ENCODE assay signal across 2 cellular contexts in genomic region chr4:76704133-76704881, GRCh38.
TF ChIP-seq lines count a peak whose summit lies in the region.

No MANE protein-coding gene starts in this region.

TF ChIP-seq in HCT116, 20 proteins besides CTCF, POLR2A, EP300 and RAD21 (continued from another document):
- TF ChIP-seq ZBTB33 (IDR thresholded peaks at IDR 0.05; ENCODE audit: extremely low read depth, insufficient replicate concordance, low read length) (no peak), SIN3A (IDR thresholded peaks at IDR 0.05; ENCODE audit: low read depth) (no peak), ZFX (IDR thresholded peaks at IDR 0.05) (no peak), SP1 (IDR thresholded peaks at IDR 0.05; ENCODE audit: low read depth) (peak; percentile 56), ZNF274 (IDR thresholded peaks at IDR 0.05; ENCODE audit: low read depth, low read length) (no peak), EZH2 (IDR thresholded peaks at IDR 0.05) (no peak), CBX3 (IDR thresholded peaks at IDR 0.05; ENCODE audit: low read depth) (peak; percentile 62), POLR2AphosphoS5 (IDR thresholded peaks at IDR 0.05; ENCODE audit: low read depth, low read length) (no peak), REST (IDR thresholded peaks at IDR 0.05; ENCODE audit: low read depth) (no peak)

TF ChIP-seq in WTC11, 78 proteins besides CTCF, POLR2A, EP300 and RAD21 (continued from another document):
- TF ChIP-seq ATF6 (CRISPR knock-in tag; IDR thresholded peaks at IDR 0.05) (no peak), ZNF219 (CRISPR knock-in tag; IDR thresholded peaks at IDR 0.05; ENCODE audit: borderline replicate concordance) (no peak)
